Comparison of ENCODE assay signal across 8 cellular contexts in genomic region chr12:75488553-75488952, GRCh38. TPM values are rescaled to one million over a fixed set of nuclear protein-coding genes. Genes with fewer than 3 reads are reported as not detected.
DNase-seq lines count a peak whose midpoint lies in the region; ATAC-seq and TF ChIP-seq lines count a peak whose summit lies in the region.

No MANE protein-coding gene starts in this region.

- TF ChIP-seq CTCF in right atrium auricular region (IDR thresholded peaks at IDR 0.05) (peak in 1 of 2 donors; percentile 49), ovary (IDR thresholded peaks at IDR 0.05) (no peak)

- H3K4me1 Mint-ChIP-seq in activated CD8-positive, alpha-beta T cell treated with anti-CD3 and anti-CD28 coated beads, Interleukin-2, amount 10 ng/mL, durations not matched to agents 7 days and 5 days (ENCODE audit: low read depth), result peaks cover 37% of the 10 kb centered on the region

- no peaks in the 10 kb centered on the region for H3K27me3 Mint-ChIP-seq in activated CD8-positive, alpha-beta T cell treated with anti-CD3 and anti-CD28 coated beads, Interleukin-2, amount 10 ng/mL, durations not matched to agents 7 days and 5 days (ENCODE audit: low read depth)

- H3K27ac Mint-ChIP-seq in activated CD8-positive, alpha-beta T cell treated with anti-CD3 and anti-CD28 coated beads, Interleukin-2, amount 10 ng/mL, durations not matched to agents 7 days and 5 days, result no peak overlapping the region

- DNase-seq in Right ventricle myocardium inferior (ENCODE audit: missing footprints) (no peak), right atrium auricular region (ENCODE audit: low spot score) (no peak), left kidney (ENCODE audit: low read depth, low spot score) (peak; percentile 9), ovary (no peak)
- no peak for DNase-seq in activated CD8-positive, alpha-beta T cell treated with anti-CD3 and anti-CD28 coated beads, Interleukin-2, amount 10 ng/mL, durations not matched to agents 7 days and 5 days
- DNase-seq in stimulated activated CD4-positive, alpha-beta T cell treated with anti-CD3 and anti-CD28 coated beads, Interleukin-4, amount 100 ng/mL, for 4 hours, result no peak

- TF ChIP-seq EP300 in ovary (IDR thresholded peaks at IDR 0.05), result no peak

- intact Hi-C loops in Right ventricle myocardium inferior (cut with DNase I) (loop anchor here (5.0 kb wide), 1 partner anchor 156 kb away; the partner anchor contains the start of genes CAPS2 and GLIPR1L1), ovary (cut with DNase I) (loop anchor here in 2 of 4 donors (10.0 kb wide), 1 partner anchor 154 kb away; the partner anchor contains the start of genes CAPS2 (in 2 of the 2) and GLIPR1L1 (in 2 of the 2))

- POLR2A ChIA-PET in activated CD8-positive, alpha-beta T cell treated with anti-CD3 and anti-CD28 coated beads, Interleukin-2, amount 10 ng/mL, durations not matched to agents 7 days and 5 days (lab: Charles Lee), result interaction anchor here (1.0 kb wide), 1 partner anchor 23 kb away, joined by 3 read pairs; the partner anchor contains the start of gene KRR1

- H3K27ac ChIP-seq in right atrium auricular region (no peak overlapping the region), ovary (no peak overlapping the region)

- H3K4me1 ChIP-seq in right atrium auricular region (no peaks in the 10 kb centered on the region), ovary (ENCODE audit: insufficient read depth) (no peaks in the 10 kb centered on the region)

- no peak for TF ChIP-seq POLR2A in ovary (IDR thresholded peaks at IDR 0.05)

- ATAC-seq in Right ventricle myocardium inferior (peak; percentile 59), HG03378 (IDR thresholded peaks at IDR 0.05; ENCODE audit: unreplicated experiment) (peak; percentile 36), GM18907 (IDR thresholded peaks at IDR 0.05; ENCODE audit: unreplicated experiment) (no peak)
- ATAC-seq in activated CD8-positive, alpha-beta T cell treated with anti-CD3 and anti-CD28 coated beads, Interleukin-2, amount 10 ng/mL, durations not matched to agents 7 days and 5 days, result peak; percentile 43

- CTCF ChIA-PET in activated CD8-positive, alpha-beta T cell treated with anti-CD3 and anti-CD28 coated beads, Interleukin-2, amount 10 ng/mL, durations not matched to agents 7 days and 5 days (lab: Charles Lee), result interaction anchor here (0.6 to 1.9 kb wide), 6 partner anchors 8 to 860 kb away, joined by 3 to 7 read pairs (median 4); partner anchors contain the start of genes GLIPR1 and GLIPR1L1

- no peak overlapping the region for H3K4me3 Mint-ChIP-seq in activated CD8-positive, alpha-beta T cell treated with anti-CD3 and anti-CD28 coated beads, Interleukin-2, amount 10 ng/mL, durations not matched to agents 7 days and 5 days

- no peaks in the 10 kb centered on the region for H3K9me3 ChIP-seq in right atrium auricular region
- no peaks in the 10 kb centered on the region for H3K9me3 ChIP-seq in ovary

- H3K27me3 ChIP-seq in right atrium auricular region (no peaks in the 10 kb centered on the region), ovary (no peaks in the 10 kb centered on the region)

- H3K36me3 Mint-ChIP-seq in activated CD8-positive, alpha-beta T cell treated with anti-CD3 and anti-CD28 coated beads, Interleukin-2, amount 10 ng/mL, durations not matched to agents 7 days and 5 days (ENCODE audit: low read depth), result peaks cover 25% of the 10 kb centered on the region

- H3K4me3 ChIP-seq in right atrium auricular region (no peak overlapping the region), ovary (no peak overlapping the region)

- H3K9me3 Mint-ChIP-seq in activated CD8-positive, alpha-beta T cell treated with anti-CD3 and anti-CD28 coated beads, Interleukin-2, amount 10 ng/mL, durations not matched to agents 7 days and 5 days (ENCODE audit: insufficient read depth), result no peaks in the 10 kb centered on the region

- H3K36me3 ChIP-seq in right atrium auricular region (no peaks in the 10 kb centered on the region), ovary (no peaks in the 10 kb centered on the region)

RNA-seq across cellular contexts. Expression of gene GLIPR1, which starts 8.0 kb away (rescaled TPM):
- total RNA-seq in Right ventricle myocardium inferior (12.2 TPM), right atrium auricular region (10 to 100 TPM in 1 of 2 donors, 1 to 10 TPM in 1; 6.4 to 14.1 TPM), ovary (10 to 100 TPM in 5 of 7 donors, 1 to 10 TPM in 2; 8.5 to 53.4 (median 27.9) TPM)
- 10 to 100 TPM; 30.5 to 33.0 TPM for total RNA-seq in activated CD8-positive, alpha-beta T cell treated with anti-CD3 and anti-CD28 coated beads, Interleukin-2, amount 10 ng/mL, durations not matched to agents 7 days and 5 days
- 100 to 1,000 TPM in 1 of 2 donors, 10 to 100 TPM in 1; 10.5 to 122 TPM for polyA plus RNA-seq in ovary

RNA-seq across cellular contexts. Expression of gene KRR1, which starts 22.9 kb away (rescaled TPM):
- total RNA-seq in Right ventricle myocardium inferior, result 31.1 TPM
- 10 to 100 TPM; 12.3 to 23.8 TPM for total RNA-seq in right atrium auricular region
- total RNA-seq in activated CD8-positive, alpha-beta T cell treated with anti-CD3 and anti-CD28 coated beads, Interleukin-2, amount 10 ng/mL, durations not matched to agents 7 days and 5 days, result 10 to 100 TPM; 71.0 to 73.1 TPM
- 10 to 100 TPM; 26.2 to 69.1 (median 48.7) TPM for total RNA-seq in ovary
- 10 to 100 TPM; 12.1 to 29.0 TPM for polyA plus RNA-seq in ovary
